26 cellular contexts compared by ENCODE assay signal in genomic region chr6:120116343-120116742, GRCh38.
"Had no signal": no experiment of that assay in that cellular context is flagged by ENCODE, and none has a peak within 500 bp of the region (broad histone marks: within the 10 kb centered on the region; RNA-seq: fewer than 3 reads in every experiment).

No MANE protein-coding gene starts in this region.

- H3K9ac ChIP-seq: neural progenitor cell had no signal

- DNase-seq: activated CD4-positive, alpha-beta T cell treated with anti-CD3 and anti-CD28 coated beads, Interleukin-2, amount 50 U/mL, for 1 hour; activated CD8-positive, alpha-beta T cell treated with anti-CD3 and anti-CD28 coated beads, Interleukin-2, amount 10 ng/mL, durations not matched to agents 7 days and 5 days; activated gamma-delta T cell; aorta; brain microvascular endothelial cell; caudate nucleus; effector CD4-positive, alpha-beta T cell; erythroblast; foreskin keratinocyte; immature natural killer cell; left lung; naive thymus-derived CD8-positive, alpha-beta T cell; posterior cingulate gyrus; sigmoid colon; stimulated activated CD4-positive, alpha-beta T cell treated with anti-CD3 and anti-CD28 coated beads, Interleukin-15, amount 100 ng/mL, for 24 hours; stimulated activated naive B cell treated with anti-CD40 and anti-IgM and Interleukin-4, amounts not matched to agents 10 μg/mL and 1 μg/mL and 100 μg/mL, for 72 hours; upper lobe of left lung had no signal

- H3K4me3 Mint-ChIP-seq: activated CD8-positive, alpha-beta T cell treated with anti-CD3 and anti-CD28 coated beads, Interleukin-2, amount 10 ng/mL, durations not matched to agents 7 days and 5 days; activated T-helper 1 cell treated with anti-CD3 and anti-CD28 coated beads, Interleukin-12 subunit alpha, Interleukin-12 subunit beta, Interleukin-2, Interleukin-4 antibody, amounts not matched to agents 30 ng/mL and 10 ng/mL and 1 ng/mL, durations not matched to agents 14 hours and 24 hours and 36 hours; dendritic cell treated with granulocyte-macrophage colony-stimulating factor and Interleukin-4, amounts not matched to agents 40 ng/mL and 50 ng/mL, for 4 days; immature natural killer cell; naive thymus-derived CD8-positive, alpha-beta T cell; neural progenitor cell; stimulated activated naive B cell treated with anti-CD40 and anti-IgM and Interleukin-4, amounts not matched to agents 10 μg/mL and 1 μg/mL and 100 μg/mL, for 72 hours had no signal

- ATAC-seq: activated CD4-positive, CD25-positive, alpha-beta regulatory T cell treated with anti-CD3 and anti-CD28 coated beads, Interleukin-2, amount 50 U/mL, for 24 hours; activated CD8-positive, alpha-beta T cell treated with anti-CD3 and anti-CD28 coated beads, Interleukin-2, amount 10 ng/mL, durations not matched to agents 7 days and 5 days; activated naive CD4-positive, alpha-beta T cell treated with anti-CD3 and anti-CD28 coated beads, Interleukin-2, amount 50 U/mL, for 72 hours; foreskin keratinocyte; left lung; naive thymus-derived CD8-positive, alpha-beta T cell had no signal

- H3K4me1 Mint-ChIP-seq: immature natural killer cell, neural progenitor cell had no signal

- H3K4me3 ChIP-seq: left lung, lung, neural progenitor cell, sigmoid colon, smooth muscle cell, thoracic aorta, upper lobe of left lung had no signal

- H3K4me2 ChIP-seq: neural progenitor cell, smooth muscle cell had no signal

- H3K27ac Mint-ChIP-seq: activated CD8-positive, alpha-beta T cell treated with anti-CD3 and anti-CD28 coated beads, Interleukin-2, amount 10 ng/mL, durations not matched to agents 7 days and 5 days; activated naive CD4-positive, alpha-beta T cell treated with anti-CD3 and anti-CD28 coated beads, Interleukin-2, amount 50 U/mL, for 72 hours; activated T-helper 1 cell treated with anti-CD3 and anti-CD28 coated beads, Interleukin-12 subunit alpha, Interleukin-12 subunit beta, Interleukin-2, Interleukin-4 antibody, amounts not matched to agents 30 ng/mL and 10 ng/mL and 1 ng/mL, durations not matched to agents 14 hours and 24 hours and 36 hours; dendritic cell treated with granulocyte-macrophage colony-stimulating factor and Interleukin-4, amounts not matched to agents 40 ng/mL and 50 ng/mL, for 4 days; immature natural killer cell; naive thymus-derived CD8-positive, alpha-beta T cell; neural progenitor cell; stimulated activated naive B cell treated with anti-CD40 and anti-IgM and Interleukin-4, amounts not matched to agents 10 μg/mL and 1 μg/mL and 100 μg/mL, for 72 hours had no signal

- H3K36me3 Mint-ChIP-seq: activated naive CD4-positive, alpha-beta T cell treated with anti-CD3 and anti-CD28 coated beads, Interleukin-2, amount 50 U/mL, for 72 hours; immature natural killer cell; naive thymus-derived CD8-positive, alpha-beta T cell; neural progenitor cell had no signal

- H3K27me3 Mint-ChIP-seq: dendritic cell treated with granulocyte-macrophage colony-stimulating factor and Interleukin-4, amounts not matched to agents 40 ng/mL and 50 ng/mL, for 4 days; naive thymus-derived CD8-positive, alpha-beta T cell; stimulated activated naive B cell treated with anti-CD40 and anti-IgM and Interleukin-4, amounts not matched to agents 10 μg/mL and 1 μg/mL and 100 μg/mL, for 72 hours had no signal

- H3K27ac ChIP-seq: brain microvascular endothelial cell, foreskin keratinocyte, left lung, neural progenitor cell, sigmoid colon, thoracic aorta, upper lobe of left lung, VCaP had no signal

- H3K27me3 ChIP-seq: brain microvascular endothelial cell, foreskin keratinocyte, left lung, neural progenitor cell, sigmoid colon, upper lobe of left lung had no signal

- H3K9me3 ChIP-seq: thoracic aorta, upper lobe of left lung had no signal

- H2AFZ ChIP-seq: neural progenitor cell had no signal

- H3K9me3 Mint-ChIP-seq: activated T-helper 1 cell treated with anti-CD3 and anti-CD28 coated beads, Interleukin-12 subunit alpha, Interleukin-12 subunit beta, Interleukin-2, Interleukin-4 antibody, amounts not matched to agents 30 ng/mL and 10 ng/mL and 1 ng/mL, durations not matched to agents 14 hours and 24 hours and 36 hours; neural progenitor cell had no signal

- H3K36me3 ChIP-seq: brain microvascular endothelial cell, left lung, neural progenitor cell, sigmoid colon, thoracic aorta, upper lobe of left lung had no signal

- H3K4me1 ChIP-seq: foreskin keratinocyte, left lung, neural progenitor cell, sigmoid colon, upper lobe of left lung had no signal
